ENCODE assay signal across 1 cellular context in genomic region chr7:36389371-36390198, GRCh38.
TF ChIP-seq lines count a peak whose summit lies in the region.

A gene with protein sequence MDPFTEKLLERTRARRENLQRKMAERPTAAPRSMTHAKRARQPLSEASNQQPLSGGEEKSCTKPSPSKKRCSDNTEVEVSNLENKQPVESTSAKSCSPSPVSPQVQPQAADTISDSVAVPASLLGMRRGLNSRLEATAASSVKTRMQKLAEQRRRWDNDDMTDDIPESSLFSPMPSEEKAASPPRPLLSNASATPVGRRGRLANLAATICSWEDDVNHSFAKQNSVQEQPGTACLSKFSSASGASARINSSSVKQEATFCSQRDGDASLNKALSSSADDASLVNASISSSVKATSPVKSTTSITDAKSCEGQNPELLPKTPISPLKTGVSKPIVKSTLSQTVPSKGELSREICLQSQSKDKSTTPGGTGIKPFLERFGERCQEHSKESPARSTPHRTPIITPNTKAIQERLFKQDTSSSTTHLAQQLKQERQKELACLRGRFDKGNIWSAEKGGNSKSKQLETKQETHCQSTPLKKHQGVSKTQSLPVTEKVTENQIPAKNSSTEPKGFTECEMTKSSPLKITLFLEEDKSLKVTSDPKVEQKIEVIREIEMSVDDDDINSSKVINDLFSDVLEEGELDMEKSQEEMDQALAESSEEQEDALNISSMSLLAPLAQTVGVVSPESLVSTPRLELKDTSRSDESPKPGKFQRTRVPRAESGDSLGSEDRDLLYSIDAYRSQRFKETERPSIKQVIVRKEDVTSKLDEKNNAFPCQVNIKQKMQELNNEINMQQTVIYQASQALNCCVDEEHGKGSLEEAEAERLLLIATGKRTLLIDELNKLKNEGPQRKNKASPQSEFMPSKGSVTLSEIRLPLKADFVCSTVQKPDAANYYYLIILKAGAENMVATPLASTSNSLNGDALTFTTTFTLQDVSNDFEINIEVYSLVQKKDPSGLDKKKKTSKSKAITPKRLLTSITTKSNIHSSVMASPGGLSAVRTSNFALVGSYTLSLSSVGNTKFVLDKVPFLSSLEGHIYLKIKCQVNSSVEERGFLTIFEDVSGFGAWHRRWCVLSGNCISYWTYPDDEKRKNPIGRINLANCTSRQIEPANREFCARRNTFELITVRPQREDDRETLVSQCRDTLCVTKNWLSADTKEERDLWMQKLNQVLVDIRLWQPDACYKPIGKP (plus strand): TSS chr7:36389862. CDS start chr7:36390027, 165 bp downstream.

TF ChIP-seq in HepG2, 621 proteins besides CTCF, POLR2A, EP300 and RAD21 (continued from another document):
- TF ChIP-seq MTERF4 (CRISPR knock-in tag; IDR thresholded peaks at IDR 0.05) (no peak; the same call in 1 of the 2 replicates), ZNF550 (CRISPR knock-in tag; IDR thresholded peaks at IDR 0.05; ENCODE audit: borderline replicate concordance) (no peak), TOE1 (CRISPR knock-in tag; IDR thresholded peaks at IDR 0.05) (no peak), ARHGAP35 (CRISPR knock-in tag; IDR thresholded peaks at IDR 0.05; ENCODE audit: borderline replicate concordance) (no peak), FOSL2 (CRISPR knock-in tag; IDR thresholded peaks at IDR 0.05) (no peak), ZNF20 (CRISPR knock-in tag; IDR thresholded peaks at IDR 0.05) (no peak), YY1 (IDR thresholded peaks at IDR 0.05; ENCODE audit: insufficient read depth, insufficient replicate concordance, low read depth, low read length) (peak; percentile 50)
